ENCODE assay signal across 1 cellular context in genomic region chr10:110840923-110841428, GRCh38.
TF ChIP-seq lines count a peak whose summit lies in the region.

No MANE protein-coding gene starts in this region.

TF ChIP-seq in H1, 55 proteins besides CTCF, POLR2A, EP300 and RAD21:
- TF ChIP-seq, protein P1, sequence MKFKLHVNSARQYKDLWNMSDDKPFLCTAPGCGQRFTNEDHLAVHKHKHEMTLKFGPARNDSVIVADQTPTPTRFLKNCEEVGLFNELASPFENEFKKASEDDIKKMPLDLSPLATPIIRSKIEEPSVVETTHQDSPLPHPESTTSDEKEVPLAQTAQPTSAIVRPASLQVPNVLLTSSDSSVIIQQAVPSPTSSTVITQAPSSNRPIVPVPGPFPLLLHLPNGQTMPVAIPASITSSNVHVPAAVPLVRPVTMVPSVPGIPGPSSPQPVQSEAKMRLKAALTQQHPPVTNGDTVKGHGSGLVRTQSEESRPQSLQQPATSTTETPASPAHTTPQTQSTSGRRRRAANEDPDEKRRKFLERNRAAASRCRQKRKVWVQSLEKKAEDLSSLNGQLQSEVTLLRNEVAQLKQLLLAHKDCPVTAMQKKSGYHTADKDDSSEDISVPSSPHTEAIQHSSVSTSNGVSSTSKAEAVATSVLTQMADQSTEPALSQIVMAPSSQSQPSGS (IDR thresholded peaks at IDR 0.05; ENCODE audit: low read length): no peak
- TF ChIP-seq JUND (IDR thresholded peaks at IDR 0.05; ENCODE audit: low read length) (no peak), SRF (IDR thresholded peaks at IDR 0.05; ENCODE audit: low read depth, low read length) (no peak), KDM5A (IDR thresholded peaks at IDR 0.05; ENCODE audit: low read length) (no peak), SIN3A (conservative IDR thresholded peaks at IDR 0.05 in 1 of 2, IDR thresholded peaks at IDR 0.05 in 1 of 2; ENCODE audit: low read depth in 1 of 2, low read length in 2 of 2) (no peak), YY1 (IDR thresholded peaks at IDR 0.05; ENCODE audit: low read depth, low read length) (no peak), ZNF274 (IDR thresholded peaks at IDR 0.05; ENCODE audit: borderline replicate concordance, extremely low read depth, low read length) (no peak), EZH2 (IDR thresholded peaks at IDR 0.05; ENCODE audit: low read depth, low read length, severe bottlenecking) (no peak), EGR1 (IDR thresholded peaks at IDR 0.05; ENCODE audit: borderline replicate concordance, low read depth, low read length) (no peak), POLR2AphosphoS5 (IDR thresholded peaks at IDR 0.05; ENCODE audit: low read depth, low read length) (no peak), SIRT6 (IDR thresholded peaks at IDR 0.05; ENCODE audit: low read length) (no peak), KDM1A (IDR thresholded peaks at IDR 0.05; ENCODE audit: borderline replicate concordance, low read length) (no peak), CHD7 (IDR thresholded peaks at IDR 0.05; ENCODE audit: insufficient replicate concordance, low read length) (no peak)
- TF ChIP-seq, protein P2, sequence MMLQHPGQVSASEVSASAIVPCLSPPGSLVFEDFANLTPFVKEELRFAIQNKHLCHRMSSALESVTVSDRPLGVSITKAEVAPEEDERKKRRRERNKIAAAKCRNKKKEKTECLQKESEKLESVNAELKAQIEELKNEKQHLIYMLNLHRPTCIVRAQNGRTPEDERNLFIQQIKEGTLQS (IDR thresholded peaks at IDR 0.05; ENCODE audit: insufficient read depth, low read depth, low read length): no peak
